20 cellular contexts compared by ENCODE assay signal in the genomic region with DNA sequence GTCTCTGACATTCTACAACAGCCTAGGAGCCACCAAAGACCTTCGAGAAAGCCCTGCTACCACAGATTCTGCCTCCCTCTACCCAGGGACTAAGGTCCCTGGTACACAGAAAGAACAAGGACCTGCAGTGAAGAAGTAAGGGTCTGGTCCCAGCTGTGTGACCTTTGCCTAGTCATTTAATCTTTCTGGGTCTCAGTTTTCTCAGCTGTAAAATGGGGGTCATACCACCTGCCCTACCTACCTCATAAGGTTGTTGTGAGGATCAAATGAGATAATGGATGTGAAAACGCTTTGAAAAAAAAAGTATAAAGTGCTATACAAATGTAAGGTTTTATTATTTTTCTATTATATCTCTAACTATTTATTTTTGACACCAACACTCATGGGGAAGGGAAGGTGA. TPM values are rescaled to one million over a fixed set of nuclear protein-coding genes. Genes with fewer than 3 reads are reported as not detected.
A peak's percentile ranks its signal among the peaks of the same experiment; 100 is the strongest.
DNase-seq lines count a peak whose midpoint lies in the region; ATAC-seq and TF ChIP-seq lines count a peak whose summit lies in the region.
"Had no signal": no experiment of that assay in that cellular context is flagged by ENCODE, and none has a peak within 500 bp of the region (broad histone marks: within the 10 kb centered on the region; RNA-seq: fewer than 3 reads in every experiment).

No MANE protein-coding gene starts in this region.

- no peak overlapping the region for H3K4me3 ChIP-seq in CD8-positive, alpha-beta T cell (ENCODE audit: low read depth, low read length)
- H3K4me3 ChIP-seq in A673 (ENCODE audit: low read depth, low read length, poor library complexity, severe bottlenecking) = no peak overlapping the region
- H3K4me3 ChIP-seq: Peyer's patch had no signal

- no peaks in the 10 kb centered on the region for H3K27me3 ChIP-seq in CD8-positive, alpha-beta T cell (ENCODE audit: insufficient read depth, low read length)
- H3K27me3 ChIP-seq in A673 (replicated peaks; ENCODE audit: insufficient read depth, low read depth, low read length, poor library complexity) = no peaks in the 10 kb centered on the region
- H3K27me3 ChIP-seq: Peyer's patch had no signal

- no peak for TF ChIP-seq CTCF in 22Rv1 (IDR thresholded peaks at IDR 0.05)
- no peak for TF ChIP-seq CTCF in CD8-positive, alpha-beta T cell (IDR thresholded peaks at IDR 0.05)
- TF ChIP-seq CTCF in A673 (conservative IDR thresholded peaks at IDR 0.05; ENCODE audit: low read depth, low read length) = no peak

- no peaks in the 10 kb centered on the region for H3K9me3 Mint-ChIP-seq in CD8-positive, alpha-beta T cell
- no peaks in the 10 kb centered on the region for H3K9me3 Mint-ChIP-seq in central memory CD8-positive, alpha-beta T cell

- CTCF ChIA-PET in CD8-positive, alpha-beta T cell (lab: Charles Lee) = interaction anchor here (0.8 to 1.5 kb wide), 3 partner anchors 27 to 46 kb away, joined by 3 to 4 read pairs (median 3); no protein-coding TSS in a partner anchor
- CTCF ChIA-PET in A673 (lab: Charles Lee) = no interaction called here

- H3K4me1 ChIP-seq in CD8-positive, alpha-beta T cell (ENCODE audit: insufficient read depth, low read length) = peaks cover 9% of the 10 kb centered on the region
- H3K4me1 ChIP-seq in A673 (ENCODE audit: insufficient read depth, low read length, poor library complexity, severe bottlenecking) = peaks cover 8% of the 10 kb centered on the region

- ATAC-seq in CD8-positive, alpha-beta T cell = no peak
- ATAC-seq in central memory CD8-positive, alpha-beta T cell (replicated peaks; ENCODE audit: extremely low read depth, poor library complexity, severe bottlenecking) = no peak

- no peak for DNase-seq in CD8-positive, alpha-beta T cell
- DNase-seq in central memory CD8-positive, alpha-beta T cell (ENCODE audit: low spot score in 2 of 2) = no peak
- DNase-seq in A673 (ENCODE audit: low spot score) (no peak), Kasumi-1 (lab: John Stamatoyannopoulos, UW) (no peak)
- DNase-seq: C1 segment of cervical spinal cord; GOT3; HCEC 1CT; IMR-90; Karpas-422; NCI-H1694; NCI-H2081; NCI-H2171; NCI-H345; NCI-H524; NCI-H774; NK-92 treated with Interleukin-12 subunit alpha and Interleukin-12 subunit beta, amount 100 ng/mL, for 24 hours; Peyer's patch had no signal

- intact Hi-C loops in CD8-positive, alpha-beta T cell (cut with DNase I, micrococcal nuclease) = no loop called here
- intact Hi-C loops in A673 (cut with micrococcal nuclease; ENCODE audit: unreplicated experiment) = no loop called here

- H3K36me3 Mint-ChIP-seq in CD8-positive, alpha-beta T cell = peaks cover 77% of the 10 kb centered on the region
- peaks cover 45% of the 10 kb centered on the region for H3K36me3 Mint-ChIP-seq in central memory CD8-positive, alpha-beta T cell (ENCODE audit: insufficient read depth)

- peaks cover 49% of the 10 kb centered on the region for H3K36me3 ChIP-seq in CD8-positive, alpha-beta T cell (ENCODE audit: insufficient read depth, low read length)
- peaks cover 82% of the 10 kb centered on the region for H3K36me3 ChIP-seq in A673 (ENCODE audit: insufficient read depth, low read length, poor library complexity, severe bottlenecking)

- H3K4me1 Mint-ChIP-seq in CD8-positive, alpha-beta T cell (ENCODE audit: low read depth) = peaks cover 11% of the 10 kb centered on the region
- H3K4me1 Mint-ChIP-seq in central memory CD8-positive, alpha-beta T cell = peaks cover 14% of the 10 kb centered on the region

- no peak overlapping the region for H3K4me3 Mint-ChIP-seq in CD8-positive, alpha-beta T cell
- no peak overlapping the region for H3K4me3 Mint-ChIP-seq in central memory CD8-positive, alpha-beta T cell

- H3K27ac Mint-ChIP-seq in CD8-positive, alpha-beta T cell = peak overlapping the region; percentile 52
- peak overlapping the region; percentile 91 for H3K27ac Mint-ChIP-seq in central memory CD8-positive, alpha-beta T cell (ENCODE audit: low read depth)

- no peaks in the 10 kb centered on the region for H3K27me3 Mint-ChIP-seq in CD8-positive, alpha-beta T cell (ENCODE audit: low read depth)
- no peaks in the 10 kb centered on the region for H3K27me3 Mint-ChIP-seq in central memory CD8-positive, alpha-beta T cell

- BruUV-seq in A673 (replicated peaks; lab: Mats Ljungman, UMichigan) = no TSS peak

- POLR2A ChIA-PET in CD8-positive, alpha-beta T cell (lab: Charles Lee) = no interaction called here
- POLR2A ChIA-PET in A673 (lab: Charles Lee; ENCODE audit: low non-redundant PET) = no interaction called here

- no peaks in the 10 kb centered on the region for H3K9me3 ChIP-seq in CD8-positive, alpha-beta T cell (ENCODE audit: low read length)
- H3K9me3 ChIP-seq in A673 (ENCODE audit: low read depth, low read length, poor library complexity, severe bottlenecking) = no peaks in the 10 kb centered on the region
- H3K9me3 ChIP-seq: Peyer's patch had no signal

- H3K27ac ChIP-seq in 22Rv1 = peak overlapping the region; percentile 59
- H3K27ac ChIP-seq in CD8-positive, alpha-beta T cell (ENCODE audit: low read depth, low read length) = no peak overlapping the region
- no peak overlapping the region for H3K27ac ChIP-seq in A673 (ENCODE audit: low read depth, low read length, poor library complexity, severe bottlenecking)
- H3K27ac ChIP-seq: Peyer's patch had no signal

RNA-seq across cellular contexts. Expression of a gene that starts 5.2 kb away (rescaled TPM):
- 10 to 100 TPM; 30.2 to 34.3 TPM for total RNA-seq in CD8-positive, alpha-beta T cell
- total RNA-seq in A673 (2021) = 50.7 and 59.6 TPM in 2 replicates

RNA-seq across cellular contexts. Expression of a gene that starts 24.6 kb away (rescaled TPM):
- total RNA-seq in CD8-positive, alpha-beta T cell = 1 to 10 TPM; 1.3 TPM
- total RNA-seq in A673 (2021) = 2.7 and 2.9 TPM in 2 replicates

RNA-seq across cellular contexts. Expression of a gene that starts 36.8 kb away (rescaled TPM):
- total RNA-seq in CD8-positive, alpha-beta T cell = 100 to 1,000 TPM; 112 to 127 TPM
- 121 and 138 TPM in 2 replicates for total RNA-seq in A673 (2021)

RNA-seq across cellular contexts. Expression of a gene that starts 45.7 kb away (rescaled TPM):
- total RNA-seq in CD8-positive, alpha-beta T cell = 1 to 10 TPM; 5.6 to 5.9 TPM
- total RNA-seq in A673 (2021) = not detected in 2 replicates
- total RNA-seq: Daoy, IMR-90, MCF 10A, Peyer's patch had no signal

RNA-seq across cellular contexts. Expression of a gene that starts 46.0 kb away (rescaled TPM):
- total RNA-seq in CD8-positive, alpha-beta T cell = 1 to 10 TPM; 4.7 to 5.6 TPM
- total RNA-seq in A673 (2021) = 1.3 and 1.6 TPM in 2 replicates
- total RNA-seq: Peyer's patch had no signal
